16 cellular contexts compared by ENCODE assay signal in genomic region chr4:152528060-152528459, GRCh38.
"Had no signal": no experiment of that assay in that cellular context is flagged by ENCODE, and none has a peak within 500 bp of the region (broad histone marks: within the 10 kb centered on the region; RNA-seq: fewer than 3 reads in every experiment).

No MANE protein-coding gene starts in this region.

- H3K36me3 ChIP-seq: breast epithelium, esophagus muscularis mucosa, tibial artery, vagina had no signal

- FAIRE-seq: endometrium, keratinocyte had no signal

- H3K4me3 ChIP-seq: breast epithelium, esophagus muscularis mucosa, tibial artery, vagina had no signal

- H3K27ac ChIP-seq: breast epithelium, esophagus muscularis mucosa, parathyroid adenoma, tibial artery, vagina had no signal

- H3K4me1 ChIP-seq: breast epithelium, parathyroid adenoma had no signal

- H3K9me3 ChIP-seq: breast epithelium, esophagus muscularis mucosa, tibial artery, vagina had no signal

- DNase-seq: activated CD4-positive, alpha-beta memory T cell treated with anti-CD3 and anti-CD28 coated beads for 36 hours; activated CD8-positive, alpha-beta memory T cell treated with anti-CD3 and anti-CD28 coated beads, Interleukin-2, amount 50 U/mL, for 4 hours; activated gamma-delta T cell treated with Interleukin-2 at 50 U/mL for 16 hours; activated naive CD8-positive, alpha-beta T cell treated with anti-CD3 and anti-CD28 coated beads, Interleukin-2, amount 10 ng/mL, durations not matched to agents 7 days and 5 days; activated T-cell treated with anti-CD3 and anti-CD28 coated beads, Interleukin-2, amount 50 U/mL, for 72 hours; aorta; glutamatergic neuron; left ventricle myocardium superior; retina; tibial artery had no signal

- ATAC-seq: activated T-cell treated with anti-CD3 and anti-CD28 coated beads, Interleukin-2, amount 50 U/mL, for 72 hours; left ventricle myocardium superior had no signal

- H2AFZ ChIP-seq: parathyroid adenoma had no signal

- H3K27me3 ChIP-seq: breast epithelium, esophagus muscularis mucosa, tibial artery, vagina had no signal

- H3K9ac ChIP-seq: parathyroid adenoma had no signal
